21 cellular contexts compared by ENCODE assay signal in the genomic region with DNA sequence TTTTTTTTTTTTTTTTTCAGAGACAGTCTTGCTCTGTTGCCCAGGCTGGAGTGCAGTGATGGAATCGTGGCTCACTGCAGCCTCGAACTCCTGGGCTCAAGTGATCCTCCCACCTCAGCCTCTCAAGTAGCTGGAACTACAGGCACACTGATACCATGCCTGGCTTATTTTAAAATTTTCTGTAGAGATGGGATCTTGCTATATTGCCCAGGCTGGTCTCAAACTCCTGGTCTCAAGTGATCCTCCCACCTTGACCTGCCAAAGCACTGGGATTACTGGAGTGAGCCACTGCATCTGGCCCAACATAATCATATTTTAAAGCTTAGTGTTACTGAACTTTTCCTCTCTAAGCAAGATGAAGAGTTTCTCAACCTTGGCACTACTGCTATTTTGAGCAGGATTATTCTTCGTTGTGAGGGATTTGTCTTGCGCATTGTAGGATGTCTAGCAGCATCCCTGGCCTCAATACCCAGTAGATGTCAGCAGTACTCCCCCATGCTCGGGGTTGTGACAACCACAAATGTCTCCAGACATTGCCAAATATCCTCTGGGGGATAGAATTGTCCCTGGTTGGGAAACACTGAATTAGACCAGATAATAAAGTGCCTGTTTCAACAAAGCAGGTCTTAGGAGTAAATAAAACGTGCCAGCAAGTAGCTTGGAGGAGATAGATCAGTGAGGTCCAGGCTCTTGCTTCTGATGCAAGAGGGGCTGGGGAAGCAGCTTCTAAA. TPM values are rescaled to one million over a fixed set of nuclear protein-coding genes. Genes with fewer than 3 reads are reported as not detected.
DNase-seq lines count a peak whose midpoint lies in the region; TF ChIP-seq lines count a peak whose summit lies in the region.
"Had no signal": no experiment of that assay in that cellular context is flagged by ENCODE, and none has a peak within 500 bp of the region (broad histone marks: within the 10 kb centered on the region; RNA-seq: fewer than 3 reads in every experiment).

No MANE protein-coding gene starts in this region.

- DNase-seq in A673 (ENCODE audit: low spot score) = peak; percentile 67
- DNase-seq in SKM-1 (lab: John Stamatoyannopoulos, UW; ENCODE audit: unreplicated experiment) = peak; percentile 78
- no peak for DNase-seq in nephron progenitor cell
- DNase-seq in DMS79 treated with DMSO at 0.1 percent for 48 hours (lab: John Stamatoyannopoulos, UW) = no peak
- DNase-seq in dorsolateral prefrontal cortex = no peak
- no peak for DNase-seq in mucosa of gallbladder (ENCODE audit: low spot score)
- no peak for DNase-seq in DMS53 (lab: John Stamatoyannopoulos, UW)
- DNase-seq: anterior cingulate cortex; colonic mucosa; kidney glomerular epithelial cell; NCI-H1092; NCI-H2171; NK-92 treated with Interleukin-12 subunit alpha and Interleukin-12 subunit beta, amount 100 ng/mL, for 24 hours; SW 1271; WERI-Rb-1 had no signal

- peak overlapping the region; percentile 83 for H3K27ac Mint-ChIP-seq in nephron progenitor cell
- H3K27ac Mint-ChIP-seq: activated T-helper 2 cell treated with anti-CD3 and anti-CD28 coated beads, Interferon-gamma antibody, Interleukin-2, Interleukin-4, amounts not matched to agents 10 μg/mL and 5 μg/mL and 100 μg/mL, durations not matched to agents 14 hours and 24 hours and 36 hours; mesothelial cell of epicardium had no signal

- no peaks in the 10 kb centered on the region for H3K36me3 Mint-ChIP-seq in nephron progenitor cell (ENCODE audit: low read depth)
- H3K36me3 Mint-ChIP-seq: mesothelial cell of epicardium; stimulated activated memory B cell treated with anti-CD40 and anti-IgM and Interleukin-4, amounts not matched to agents 10 μg/mL and 1 μg/mL and 100 μg/mL, for 72 hours had no signal

- CTCF ChIA-PET in A673 (lab: Charles Lee) (interaction anchor here (0.7 kb wide), 1 partner anchor 105 kb away, joined by 19 read pairs; no protein-coding TSS in a partner anchor), HEK293 (lab: Yijun Ruan, JAX) (interaction anchor here (2.3 kb wide), 1 partner anchor 21 kb away, joined by 8 read pairs; no protein-coding TSS in a partner anchor)

- TF ChIP-seq CTCF in A673 (conservative IDR thresholded peaks at IDR 0.05; ENCODE audit: low read depth, low read length) (0 out of 2 replicates have a peak, but pooled peaks have one; percentile 32), HEK293 (tag by site-specific recombination; IDR thresholded peaks at IDR 0.05) (no peak; the same call in 1 of the 2 replicates), nephron progenitor cell (IDR thresholded peaks at IDR 0.05) (no peak), dorsolateral prefrontal cortex (IDR thresholded peaks at IDR 0.05 in 54 of 56, conservative IDR thresholded peaks at IDR 0.05 in 2 of 56; ENCODE audit: low read depth in 1 of 56, partially characterized antibody in 56 of 56) (no peak)

- H3K4me1 Mint-ChIP-seq in nephron progenitor cell = peaks cover 20% of the 10 kb centered on the region

- no peak overlapping the region for H3K4me3 Mint-ChIP-seq in nephron progenitor cell
- H3K4me3 Mint-ChIP-seq: mesothelial cell of epicardium; stimulated activated memory B cell treated with anti-CD40 and anti-IgM and Interleukin-4, amounts not matched to agents 10 μg/mL and 1 μg/mL and 100 μg/mL, for 72 hours had no signal

- peaks cover 8% of the 10 kb centered on the region for H3K27me3 Mint-ChIP-seq in nephron progenitor cell (ENCODE audit: low read depth, poor library complexity)
- H3K27me3 Mint-ChIP-seq: stimulated activated memory B cell treated with anti-CD40 and anti-IgM and Interleukin-4, amounts not matched to agents 10 μg/mL and 1 μg/mL and 100 μg/mL, for 72 hours had no signal

- no TSS peak for BruUV-seq in A673 (replicated peaks; lab: Mats Ljungman, UMichigan)

- H3K4me1 ChIP-seq in A673 (ENCODE audit: insufficient read depth, low read length, poor library complexity, severe bottlenecking) (no peaks in the 10 kb centered on the region), HEK293 (ENCODE audit: control insufficient read depth, insufficient read depth, low read length) (no peaks in the 10 kb centered on the region)
- H3K4me1 ChIP-seq: colonic mucosa, HAP-1 had no signal

- H3K9me3 Mint-ChIP-seq in nephron progenitor cell = no peaks in the 10 kb centered on the region
- H3K9me3 Mint-ChIP-seq: activated T-helper 2 cell treated with anti-CD3 and anti-CD28 coated beads, Interferon-gamma antibody, Interleukin-2, Interleukin-4, amounts not matched to agents 10 μg/mL and 5 μg/mL and 100 μg/mL, durations not matched to agents 14 hours and 24 hours and 36 hours; mesothelial cell of epicardium had no signal

- H3K27ac ChIP-seq in A673 (ENCODE audit: low read depth, low read length, poor library complexity, severe bottlenecking) (no peak overlapping the region), HEK293 (ENCODE audit: extremely low read depth, low read depth, low read length) (no peak overlapping the region), dorsolateral prefrontal cortex (no peak overlapping the region)
- H3K27ac ChIP-seq: colonic mucosa, WERI-Rb-1 had no signal

- POLR2A ChIA-PET in A673 (lab: Charles Lee; ENCODE audit: low non-redundant PET) (no interaction called here), HEK293 (lab: Yijun Ruan, JAX) (interaction anchor here (0.7 to 1.0 kb wide), 2 partner anchors 12 to 15 kb away, joined by 3 to 10 read pairs; a partner anchor contains a TSS)

- H3K36me3 ChIP-seq in A673 (ENCODE audit: insufficient read depth, low read length, poor library complexity, severe bottlenecking) (no peaks in the 10 kb centered on the region), HEK293 (ENCODE audit: control insufficient read depth in 2 of 2, insufficient read depth in 1 of 2, low read length in 2 of 2) (no peaks in the 10 kb centered on the region)
- H3K36me3 ChIP-seq: colonic mucosa, HAP-1, WERI-Rb-1 had no signal

- H3K9me3 ChIP-seq in A673 (ENCODE audit: low read depth, low read length, poor library complexity, severe bottlenecking) = no peaks in the 10 kb centered on the region
- H3K9me3 ChIP-seq in HEK293 (ENCODE audit: control insufficient read depth, insufficient read depth, low read depth, low read length) = no peaks in the 10 kb centered on the region
- H3K9me3 ChIP-seq: colonic mucosa, HAP-1 had no signal

- intact Hi-C loops in A673 (cut with micrococcal nuclease; ENCODE audit: unreplicated experiment) (no loop called here), dorsolateral prefrontal cortex (cut with DNase I) (no loop called here)

- H3K27me3 ChIP-seq in A673 (replicated peaks; ENCODE audit: insufficient read depth, low read depth, low read length, poor library complexity) (no peaks in the 10 kb centered on the region), dorsolateral prefrontal cortex (no peaks in the 10 kb centered on the region)
- H3K27me3 ChIP-seq: colonic mucosa had no signal

- H3K4me3 ChIP-seq in A673 (ENCODE audit: low read depth, low read length, poor library complexity, severe bottlenecking) = no peak overlapping the region
- no peak overlapping the region for H3K4me3 ChIP-seq in HEK293 (ENCODE audit: low read depth, low read length)
- H3K4me3 ChIP-seq in dorsolateral prefrontal cortex = no peak overlapping the region
- H3K4me3 ChIP-seq: colonic mucosa, HAP-1, skin epidermis had no signal

TF ChIP-seq in HEK293, 187 proteins besides CTCF, POLR2A, EP300 and RAD21:
- TF ChIP-seq ZNF121 (tag by site-specific recombination; IDR thresholded peaks at IDR 0.05) = peak; percentile 90
- no peak for TF ChIP-seq ZNF785 (tag by site-specific recombination; IDR thresholded peaks at IDR 0.05)

RNA-seq across cellular contexts. Expression of a gene that starts 15.1 kb away (rescaled TPM):
- total RNA-seq in A673 (2021) (133 and 143 TPM in 2 replicates), dorsolateral prefrontal cortex (10 to 100 TPM; 55.1 to 96.7 (median 78.0) TPM), mucosa of gallbladder (81.1 TPM)

RNA-seq across cellular contexts. Expression of a gene that starts 53.2 kb away (rescaled TPM):
- 192 and 206 TPM in 2 replicates for total RNA-seq in A673 (2021)
- total RNA-seq in dorsolateral prefrontal cortex = 100 to 1,000 TPM; 184 to 392 (median 248) TPM
- 123 TPM for total RNA-seq in mucosa of gallbladder

RNA-seq across cellular contexts. Expression of a gene that starts 59.9 kb away (rescaled TPM):
- total RNA-seq in A673 (2021) (86.5 and 86.6 TPM in 2 replicates), dorsolateral prefrontal cortex (10 to 100 TPM; 41.0 to 81.9 (median 61.8) TPM), mucosa of gallbladder (57.7 TPM)

Comparison
In these comparisons a context has a peak if more than half of its experiments do, and no peak if none do; other contexts are left out.
1. DNase-seq: peak in A673 (single experiment) and SKM-1 (single experiment); none in nephron progenitor cell (single experiment), DMS79 treated with DMSO at 0.1 percent for 48 hours (single experiment), dorsolateral prefrontal cortex (0 of 10), mucosa of gallbladder (single experiment) and DMS53 (single experiment).